24 cellular contexts compared by ENCODE assay signal in the genomic region with DNA sequence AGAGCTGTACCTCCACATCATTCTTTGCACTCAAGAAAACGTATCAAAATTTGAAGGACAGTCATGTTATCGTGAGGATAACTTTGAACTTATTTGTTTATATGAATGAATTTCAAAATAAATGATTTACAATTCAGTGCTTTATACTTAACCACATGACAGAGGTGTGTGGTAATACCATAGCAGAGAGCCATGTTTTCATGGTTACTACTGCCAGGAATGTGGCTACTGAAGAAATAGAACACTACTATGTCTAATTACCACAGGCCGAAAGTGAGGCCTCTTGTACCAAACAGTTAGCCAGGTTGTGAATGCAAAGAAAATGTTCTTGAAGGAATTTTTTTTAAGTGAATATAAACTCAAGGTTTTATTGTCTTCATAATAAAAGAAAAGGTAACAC. TPM values are rescaled to one million over a fixed set of nuclear protein-coding genes. Genes with fewer than 3 reads are reported as not detected.
DNase-seq lines count a peak whose midpoint lies in the region; ATAC-seq and TF ChIP-seq lines count a peak whose summit lies in the region.
"Had no signal": no experiment of that assay in that cellular context is flagged by ENCODE, and none has a peak within 500 bp of the region (broad histone marks: within the 10 kb centered on the region; RNA-seq: fewer than 3 reads in every experiment).

No MANE protein-coding gene starts in this region.

- no peaks in the 10 kb centered on the region for H3K9me3 ChIP-seq in GM23248 (ENCODE audit: low read depth)
- H3K9me3 ChIP-seq: Caco-2, esophagus muscularis mucosa, sigmoid colon had no signal

- peaks cover 56% of the 10 kb centered on the region for H3K4me1 Mint-ChIP-seq in activated CD8-positive, alpha-beta memory T cell treated with anti-CD3 and anti-CD28 coated beads, Interleukin-2, amount 10 ng/mL, durations not matched to agents 7 days and 5 days

- CTCF ChIA-PET in activated CD8-positive, alpha-beta memory T cell treated with anti-CD3 and anti-CD28 coated beads, Interleukin-2, amount 10 ng/mL, durations not matched to agents 7 days and 5 days (lab: Charles Lee): interaction anchor here (0.9 kb wide), 1 partner anchor 10 kb away, joined by 3 read pairs; no protein-coding TSS in a partner anchor

- no peaks in the 10 kb centered on the region for H3K27me3 Mint-ChIP-seq in activated CD8-positive, alpha-beta memory T cell treated with anti-CD3 and anti-CD28 coated beads, Interleukin-2, amount 10 ng/mL, durations not matched to agents 7 days and 5 days
- H3K27me3 Mint-ChIP-seq: stimulated activated naive CD8-positive, alpha-beta T cell treated with anti-CD3 and anti-CD28 coated beads, Interleukin-15, amount 100 ng/mL, for 72 hours had no signal

- H3K4me1 ChIP-seq in GM23248 (ENCODE audit: insufficient read depth): 0 out of 2 replicates have a peak, but pooled peaks cover 10% of the 10 kb centered on the region

- H3K9me3 Mint-ChIP-seq in activated CD8-positive, alpha-beta memory T cell treated with anti-CD3 and anti-CD28 coated beads, Interleukin-2, amount 10 ng/mL, durations not matched to agents 7 days and 5 days (ENCODE audit: low read depth): no peaks in the 10 kb centered on the region
- H3K9me3 Mint-ChIP-seq: activated naive CD4-positive, alpha-beta T cell treated with anti-CD3 and anti-CD28 coated beads, Interleukin-2, amount 50 U/mL, for 72 hours; stimulated activated naive CD8-positive, alpha-beta T cell treated with anti-CD3 and anti-CD28 coated beads, Interleukin-15, amount 100 ng/mL, for 72 hours had no signal

- no peak overlapping the region for H3K27ac ChIP-seq in GM23248
- H3K27ac ChIP-seq: esophagus muscularis mucosa, sigmoid colon had no signal

- H3K4me3 ChIP-seq in GM23248 (no peak overlapping the region), cardiac fibroblast (replicated peaks in 1 of 2; ENCODE audit: low read depth in 2 of 2, low read length in 2 of 2) (no peak overlapping the region)
- H3K4me3 ChIP-seq: esophagus muscularis mucosa, sigmoid colon had no signal

- no peak overlapping the region for H2AFZ ChIP-seq in GM23248

- no peak overlapping the region for H3K27ac Mint-ChIP-seq in activated CD8-positive, alpha-beta memory T cell treated with anti-CD3 and anti-CD28 coated beads, Interleukin-2, amount 10 ng/mL, durations not matched to agents 7 days and 5 days

- no peak for TF ChIP-seq CTCF in cardiac fibroblast (IDR thresholded peaks at IDR 0.05; ENCODE audit: low read depth, low read length)

- DNase-seq in AG08396 (ENCODE audit: low spot score) (peak; percentile 39), GM23248 (peak; percentile 35), cardiac fibroblast (ENCODE audit: low read depth in 2 of 2) (peak; percentile 31 to 46), myocyte (ENCODE audit: low read depth) (peak; percentile 32)
- no peak for DNase-seq in activated effector memory CD4-positive, alpha-beta T cell treated with Interleukin-2 at 50 U/mL for 16 hours
- no peak for DNase-seq in activated CD8-positive, alpha-beta memory T cell treated with anti-CD3 and anti-CD28 coated beads, Interleukin-2, amount 10 ng/mL, durations not matched to agents 7 days and 5 days
- no peak for DNase-seq in activated CD4-positive, alpha-beta T cell treated with anti-CD3 and anti-CD28 coated beads, Interleukin-2, amount 50 U/mL, for 4 hours
- DNase-seq: activated CD4-positive, alpha-beta T cell treated with anti-CD3 and anti-CD28 coated beads, Interleukin-2, amount 50 U/mL, for 48 hours; AML-193; Caco-2; caudate nucleus; EL; hippocampal formation; left cardiac atrium; NCI-H1048; NCI-H2107; nucleus accumbens; sigmoid colon; stimulated activated CD4-positive, alpha-beta T cell treated with anti-CD3 and anti-CD28 coated beads, Interleukin-1b, Interleukin-23, amount 100 ng/mL, for 48 hours; stimulated activated naive CD8-positive, alpha-beta T cell treated with anti-CD3 and anti-CD28 coated beads, Interleukin-15, amount 100 ng/mL, for 72 hours had no signal

- no peak overlapping the region for H3K9ac ChIP-seq in GM23248

- H3K79me2 ChIP-seq in GM23248 (ENCODE audit: insufficient read depth): peaks cover 100% of the 10 kb centered on the region

- no peak overlapping the region for H3K4me2 ChIP-seq in GM23248 (ENCODE audit: unreplicated experiment)

- H3K27me3 ChIP-seq in GM23248 (replicated peaks; ENCODE audit: insufficient read depth): no peaks in the 10 kb centered on the region
- H3K27me3 ChIP-seq: esophagus muscularis mucosa, sigmoid colon had no signal

- WGBS in GM23248 (ENCODE audit: low coverage in 1 of 2, low lambda C conversion rate in 2 of 2, missing lambda C conversion rate in 2 of 2), 2 experiments: 94 to 100% methylated on average over 3 of the region's 3 CpGs

- no peaks in the 10 kb centered on the region for H3K9me2 ChIP-seq in GM23248 (ENCODE audit: insufficient read depth)

- in situ Hi-C loops in GM23248 (cut with MboI): no loop called here

- peaks cover 5% of the 10 kb centered on the region; the same call in 1 of the 2 replicates for H4K20me1 ChIP-seq in GM23248 (ENCODE audit: insufficient read depth)

- peaks cover 26% of the 10 kb centered on the region for H3K36me3 Mint-ChIP-seq in activated CD8-positive, alpha-beta memory T cell treated with anti-CD3 and anti-CD28 coated beads, Interleukin-2, amount 10 ng/mL, durations not matched to agents 7 days and 5 days

- H3F3A ChIP-seq in GM23248 (ENCODE audit: insufficient read depth): peaks cover under 1% of the 10 kb centered on the region; the same call in 1 of the 2 replicates

- H3K36me3 ChIP-seq in GM23248 (ENCODE audit: low read depth): no peaks in the 10 kb centered on the region
- H3K36me3 ChIP-seq: esophagus muscularis mucosa, sigmoid colon had no signal

- ATAC-seq in activated CD8-positive, alpha-beta memory T cell treated with anti-CD3 and anti-CD28 coated beads, Interleukin-2, amount 10 ng/mL, durations not matched to agents 7 days and 5 days: no peak
- ATAC-seq in GM19328 (IDR thresholded peaks at IDR 0.05; ENCODE audit: unreplicated experiment): no peak
- ATAC-seq: activated naive CD4-positive, alpha-beta T cell treated with anti-CD3 and anti-CD28 coated beads, Interleukin-2, amount 50 U/mL, for 72 hours; left cardiac atrium; Right ventricle myocardium inferior; stimulated activated naive CD8-positive, alpha-beta T cell treated with anti-CD3 and anti-CD28 coated beads, Interleukin-15, amount 100 ng/mL, for 72 hours had no signal

- H3K4me3 Mint-ChIP-seq in activated CD8-positive, alpha-beta memory T cell treated with anti-CD3 and anti-CD28 coated beads, Interleukin-2, amount 10 ng/mL, durations not matched to agents 7 days and 5 days: no peak overlapping the region
- H3K4me3 Mint-ChIP-seq: stimulated activated naive CD8-positive, alpha-beta T cell treated with anti-CD3 and anti-CD28 coated beads, Interleukin-15, amount 100 ng/mL, for 72 hours had no signal

RNA-seq across cellular contexts. Expression of a gene that starts 49.2 kb away (rescaled TPM):
- total RNA-seq in GM23248 (2014; rRNA removed; shearing (Covaris generic)): 41.2 and 68.3 TPM in 2 replicates
- 38.5 and 50.7 TPM in 2 replicates for polyA plus RNA-seq in GM23248 (2016; fragmentation: Nextera tagmentation; extraction: Ambion mirVana)
- total RNA-seq in myocyte: 28.3 and 39.0 TPM in 2 replicates
- 27.0 TPM for polyA plus RNA-seq in myocyte (2012)
- 10 to 100 TPM; 94.0 to 99.5 TPM for total RNA-seq in activated CD8-positive, alpha-beta memory T cell treated with anti-CD3 and anti-CD28 coated beads, Interleukin-2, amount 10 ng/mL, durations not matched to agents 7 days and 5 days

Comparison
In these comparisons a context has a peak if more than half of its experiments do, and no peak if none do; other contexts are left out.
1. DNase-seq: peak in AG08396 (single experiment), GM23248 (single experiment), cardiac fibroblast (2 of 2) and myocyte (single experiment); none in activated effector memory CD4-positive, alpha-beta T cell treated with Interleukin-2 at 50 U/mL for 16 hours (single experiment), activated CD8-positive, alpha-beta memory T cell treated with anti-CD3 and anti-CD28 coated beads, Interleukin-2, amount 10 ng/mL, durations not matched to agents 7 days and 5 days (single experiment) and activated CD4-positive, alpha-beta T cell treated with anti-CD3 and anti-CD28 coated beads, Interleukin-2, amount 50 U/mL, for 4 hours (0 of 2).